Comparison of ENCODE assay signal across 24 cellular contexts in the genomic region with DNA sequence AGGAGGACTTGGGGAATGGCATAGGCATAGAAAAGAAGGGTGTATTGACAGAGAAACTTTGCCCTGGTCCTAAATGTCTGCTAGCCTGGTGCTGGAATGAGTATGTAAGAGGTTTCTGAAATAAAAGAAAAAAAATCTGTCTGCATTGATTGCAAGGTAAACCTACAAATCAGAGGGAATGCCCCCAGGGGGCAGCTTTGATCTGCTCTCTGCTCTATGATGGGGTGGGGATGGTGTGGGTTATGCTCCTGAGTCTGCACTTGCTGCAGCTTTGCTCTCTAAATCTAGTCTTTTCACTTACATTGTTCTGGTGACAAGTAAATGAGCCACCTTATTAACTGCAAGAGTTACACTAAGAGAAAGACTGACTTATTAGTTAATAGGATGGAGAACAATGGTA.
"Had no signal": no experiment of that assay in that cellular context is flagged by ENCODE, and none has a peak within 500 bp of the region (broad histone marks: within the 10 kb centered on the region; RNA-seq: fewer than 3 reads in every experiment).

No MANE protein-coding gene starts in this region.

- H3K27ac ChIP-seq: colonic mucosa, dorsolateral prefrontal cortex, suprapubic skin, tibial nerve had no signal

- H3K4me3 ChIP-seq: colonic mucosa, dorsolateral prefrontal cortex, suprapubic skin, tibial nerve had no signal

- DNase-seq: activated B cell treated with CpG ODN at 0.5 μM for 24 hours; activated CD4-positive, alpha-beta memory T cell treated with anti-CD3 and anti-CD28 coated beads for 36 hours; activated CD4-positive, alpha-beta T cell treated with anti-CD3 and anti-CD28 coated beads for 4 hours; activated effector memory CD4-positive, alpha-beta T cell treated with Interleukin-2 at 50 U/mL for 16 hours; activated naive CD4-positive, alpha-beta T cell treated with anti-CD3 and anti-CD28 coated beads for 36 hours; activated naive CD8-positive, alpha-beta T cell treated with anti-CD3 and anti-CD28 coated beads, Interleukin-2, amount 10 ng/mL, durations not matched to agents 7 days and 5 days; activated T-cell treated with anti-CD3 and anti-CD28 coated beads, Interleukin-2, amount 50 U/mL, for 72 hours; amniotic stem cell; colonic mucosa; dorsolateral prefrontal cortex; effector memory CD8-positive, alpha-beta T cell; foreskin melanocyte; hippocampal formation; small intestine; stimulated activated CD4-positive, alpha-beta T cell treated with anti-CD3 and anti-CD28 coated beads, Interleukin-2, amount 100 ng/mL, for 24 hours; stimulated activated naive CD8-positive, alpha-beta T cell treated with anti-CD3 and anti-CD28 coated beads, Interleukin-15, amount 100 ng/mL, for 72 hours; T1000 had no signal

- ATAC-seq: activated T-cell treated with anti-CD3 and anti-CD28 coated beads, Interleukin-2, amount 50 U/mL, for 72 hours; effector memory CD8-positive, alpha-beta T cell; esophagus mucosa; sciatic nerve; stimulated activated effector memory CD8-positive, alpha-beta T cell treated with anti-CD3 and anti-CD28 coated beads, Interleukin-12 subunit alpha, Interleukin-12 subunit beta, amount 100 ng/mL, for 72 hours; stimulated activated naive CD8-positive, alpha-beta T cell treated with anti-CD3 and anti-CD28 coated beads, Interleukin-15, amount 100 ng/mL, for 72 hours had no signal

- H3K36me3 ChIP-seq: colonic mucosa, suprapubic skin, tibial nerve had no signal

- H3K9me3 ChIP-seq: colonic mucosa, tibial nerve had no signal

- H3K4me1 ChIP-seq: colonic mucosa, suprapubic skin, tibial nerve had no signal

- FAIRE-seq: bronchial epithelial cell, endothelial cell of umbilical vein, small intestine had no signal
